ENCODE assay signal across 20 cellular contexts in the genomic region with DNA sequence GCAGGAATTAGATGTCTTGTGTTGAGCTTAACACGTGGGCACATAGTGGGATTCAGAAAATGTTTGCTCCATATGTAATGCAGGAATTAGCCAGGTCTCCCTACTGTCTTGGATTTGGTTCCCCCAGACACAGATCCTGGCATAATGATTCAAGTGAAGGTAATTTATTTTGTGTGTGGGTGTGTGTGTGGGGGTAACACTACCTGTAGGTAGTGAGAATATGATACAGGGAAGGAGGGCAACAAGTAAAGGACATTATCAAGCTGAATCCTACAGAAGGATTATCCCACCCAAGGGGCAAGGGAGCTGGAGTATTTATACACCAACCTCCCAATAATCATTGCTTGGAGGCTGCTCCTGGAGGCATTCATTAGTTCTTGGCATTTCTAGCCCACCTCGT.
DNase-seq lines count a peak whose midpoint lies in the region; TF ChIP-seq lines count a peak whose summit lies in the region.
"Had no signal": no experiment of that assay in that cellular context is flagged by ENCODE, and none has a peak within 500 bp of the region (broad histone marks: within the 10 kb centered on the region; RNA-seq: fewer than 3 reads in every experiment).

No MANE protein-coding gene starts in this region.

- H3K4me1 Mint-ChIP-seq in brain: peaks cover 28% of the 10 kb centered on the region
- no peaks in the 10 kb centered on the region for H3K4me1 Mint-ChIP-seq in activated CD4-positive, alpha-beta memory T cell treated with anti-CD3 and anti-CD28 coated beads for 36 hours (ENCODE audit: low read depth)
- H3K4me1 Mint-ChIP-seq: B cell had no signal

- H3K79me2 ChIP-seq in ACC112 (ENCODE audit: control insufficient read depth, insufficient read depth, low read length, unreplicated experiment): peaks cover 3% of the 10 kb centered on the region

- peak overlapping the region in 3 of 5 experiments; percentile 59 to 89 (median 74) for H3K27ac Mint-ChIP-seq in brain
- no peak overlapping the region for H3K27ac Mint-ChIP-seq in activated CD4-positive, alpha-beta memory T cell treated with anti-CD3 and anti-CD28 coated beads for 36 hours
- H3K27ac Mint-ChIP-seq: B cell; CD4-positive, alpha-beta T cell; CD8-positive, alpha-beta T cell had no signal

- H3K9me3 ChIP-seq in HEK293 (ENCODE audit: control insufficient read depth, insufficient read depth, low read depth, low read length): no peaks in the 10 kb centered on the region

- no peaks in the 10 kb centered on the region for H3K27me3 Mint-ChIP-seq in brain
- no peaks in the 10 kb centered on the region for H3K27me3 Mint-ChIP-seq in activated CD4-positive, alpha-beta memory T cell treated with anti-CD3 and anti-CD28 coated beads for 36 hours
- H3K27me3 Mint-ChIP-seq: B cell; CD4-positive, alpha-beta T cell had no signal

- intact Hi-C loops in activated CD4-positive, alpha-beta memory T cell treated with anti-CD3 and anti-CD28 coated beads for 36 hours (cut with micrococcal nuclease): no loop called here

- POLR2A ChIA-PET in HEK293 (lab: Yijun Ruan, JAX): no interaction called here
- POLR2A ChIA-PET in activated CD4-positive, alpha-beta memory T cell treated with anti-CD3 and anti-CD28 coated beads for 36 hours (lab: Charles Lee): no interaction called here

- H3K36me3 ChIP-seq in ACC112 (ENCODE audit: insufficient read depth, low read length) (no peaks in the 10 kb centered on the region), HEK293 (ENCODE audit: control insufficient read depth in 2 of 2, insufficient read depth in 1 of 2, low read length in 2 of 2) (no peaks in the 10 kb centered on the region)
- H3K36me3 ChIP-seq: BLaER1 treated with 17β-estradiol and CSF1 and Interleukin-3, amounts not matched to agents 10 nM and 100 nM had no signal

- in situ Hi-C loops in ACHN (cut with HindIII; ENCODE audit: low pct_ligation_motif_present, low pct_unique_long_range_greater_than_20kb, low sequenced_read_pairs): no loop called here

- H3K27ac ChIP-seq in ACC112 (ENCODE audit: low read depth, low read length) (0 out of 2 replicates have a peak overlapping the region, but pooled peaks have one; percentile 86), HEK293 (ENCODE audit: extremely low read depth, low read depth, low read length) (no peak overlapping the region)
- H3K27ac ChIP-seq: BLaER1 treated with 17β-estradiol and CSF1 and Interleukin-3, amounts not matched to agents 10 nM and 100 nM; C4-2B had no signal

- no peak overlapping the region for H3K4me3 ChIP-seq in ACC112 (ENCODE audit: low read depth, low read length)
- H3K4me3 ChIP-seq in HEK293 (ENCODE audit: low read depth, low read length): no peak overlapping the region
- H3K4me3 ChIP-seq: BLaER1 treated with 17β-estradiol and CSF1 and Interleukin-3, amounts not matched to agents 10 nM and 100 nM; GM12878 had no signal

- no peaks in the 10 kb centered on the region for H3K27me3 ChIP-seq in ACC112 (ENCODE audit: insufficient read depth, low read length)

- H3K36me3 Mint-ChIP-seq in brain: peaks cover 4% of the 10 kb centered on the region
- no peaks in the 10 kb centered on the region for H3K36me3 Mint-ChIP-seq in activated CD4-positive, alpha-beta memory T cell treated with anti-CD3 and anti-CD28 coated beads for 36 hours
- H3K36me3 Mint-ChIP-seq: CD8-positive, alpha-beta T cell had no signal

- H3K9me3 Mint-ChIP-seq in brain: peaks cover 0 to 5% (median 0%) of the 10 kb centered on the region in 5 experiments
- H3K9me3 Mint-ChIP-seq in activated CD4-positive, alpha-beta memory T cell treated with anti-CD3 and anti-CD28 coated beads for 36 hours: no peaks in the 10 kb centered on the region
- H3K9me3 Mint-ChIP-seq: CD4-positive, alpha-beta T cell; CD8-positive, alpha-beta T cell had no signal

- H3K4me3 Mint-ChIP-seq in brain: no peak overlapping the region
- H3K4me3 Mint-ChIP-seq in activated CD4-positive, alpha-beta memory T cell treated with anti-CD3 and anti-CD28 coated beads for 36 hours: no peak overlapping the region
- H3K4me3 Mint-ChIP-seq: B cell; CD4-positive, alpha-beta T cell; CD8-positive, alpha-beta T cell had no signal

- CTCF ChIA-PET in HEK293 (lab: Yijun Ruan, JAX): no interaction called here
- CTCF ChIA-PET in activated CD4-positive, alpha-beta memory T cell treated with anti-CD3 and anti-CD28 coated beads for 36 hours (lab: Charles Lee): no interaction called here

- TF ChIP-seq CTCF in HEK293 (tag by site-specific recombination; IDR thresholded peaks at IDR 0.05) (no peak), brain (conservative IDR thresholded peaks at IDR 0.05) (no peak)

- DNase-seq in NCI-H524 (lab: John Stamatoyannopoulos, UW) (no peak), ACHN (no peak)
- no peak for DNase-seq in activated CD4-positive, alpha-beta memory T cell treated with anti-CD3 and anti-CD28 coated beads for 36 hours
- DNase-seq: 8988T; AML-193; CD4-positive, alpha-beta T cell; CD8-positive, alpha-beta T cell; DMS 273 treated with DMSO at 0.1 percent for 48 hours; DMS153; DMS79; DND-41; EL; GDM1 had no signal

- no peak overlapping the region for H2AFZ ChIP-seq in ACC112 (ENCODE audit: low read length, unreplicated experiment)

- H3K4me1 ChIP-seq in ACC112 (ENCODE audit: control insufficient read depth, insufficient read depth, low read length, unreplicated experiment): peaks cover 23% of the 10 kb centered on the region
- no peaks in the 10 kb centered on the region; the same call in 1 of the 2 replicates for H3K4me1 ChIP-seq in HEK293 (ENCODE audit: control insufficient read depth, insufficient read depth, low read length)
- H3K4me1 ChIP-seq: BLaER1 treated with 17β-estradiol and CSF1 and Interleukin-3, amounts not matched to agents 10 nM and 100 nM had no signal

TF ChIP-seq in HEK293, 187 proteins besides CTCF, POLR2A, EP300 and RAD21 (continues in another document):
- TF ChIP-seq ZNF169 (tag by site-specific recombination; IDR thresholded peaks at IDR 0.05) (no peak), MEIS1 (CRISPR knock-in tag; IDR thresholded peaks at IDR 0.05; ENCODE audit: borderline replicate concordance) (no peak), ZNF214 (tag by site-specific recombination; IDR thresholded peaks at IDR 0.05; ENCODE audit: borderline replicate concordance) (no peak), ZNF785 (tag by site-specific recombination; IDR thresholded peaks at IDR 0.05) (no peak), ZSCAN23 (tag by site-specific recombination; IDR thresholded peaks at IDR 0.05) (no peak), ZFHX2 (tag by site-specific recombination; conservative IDR thresholded peaks at IDR 0.05) (peak; percentile 63), EGR2 (tag by site-specific recombination; IDR thresholded peaks at IDR 0.05; ENCODE audit: low read depth) (peak; percentile 92)
- TF ChIP-seq, protein P1, sequence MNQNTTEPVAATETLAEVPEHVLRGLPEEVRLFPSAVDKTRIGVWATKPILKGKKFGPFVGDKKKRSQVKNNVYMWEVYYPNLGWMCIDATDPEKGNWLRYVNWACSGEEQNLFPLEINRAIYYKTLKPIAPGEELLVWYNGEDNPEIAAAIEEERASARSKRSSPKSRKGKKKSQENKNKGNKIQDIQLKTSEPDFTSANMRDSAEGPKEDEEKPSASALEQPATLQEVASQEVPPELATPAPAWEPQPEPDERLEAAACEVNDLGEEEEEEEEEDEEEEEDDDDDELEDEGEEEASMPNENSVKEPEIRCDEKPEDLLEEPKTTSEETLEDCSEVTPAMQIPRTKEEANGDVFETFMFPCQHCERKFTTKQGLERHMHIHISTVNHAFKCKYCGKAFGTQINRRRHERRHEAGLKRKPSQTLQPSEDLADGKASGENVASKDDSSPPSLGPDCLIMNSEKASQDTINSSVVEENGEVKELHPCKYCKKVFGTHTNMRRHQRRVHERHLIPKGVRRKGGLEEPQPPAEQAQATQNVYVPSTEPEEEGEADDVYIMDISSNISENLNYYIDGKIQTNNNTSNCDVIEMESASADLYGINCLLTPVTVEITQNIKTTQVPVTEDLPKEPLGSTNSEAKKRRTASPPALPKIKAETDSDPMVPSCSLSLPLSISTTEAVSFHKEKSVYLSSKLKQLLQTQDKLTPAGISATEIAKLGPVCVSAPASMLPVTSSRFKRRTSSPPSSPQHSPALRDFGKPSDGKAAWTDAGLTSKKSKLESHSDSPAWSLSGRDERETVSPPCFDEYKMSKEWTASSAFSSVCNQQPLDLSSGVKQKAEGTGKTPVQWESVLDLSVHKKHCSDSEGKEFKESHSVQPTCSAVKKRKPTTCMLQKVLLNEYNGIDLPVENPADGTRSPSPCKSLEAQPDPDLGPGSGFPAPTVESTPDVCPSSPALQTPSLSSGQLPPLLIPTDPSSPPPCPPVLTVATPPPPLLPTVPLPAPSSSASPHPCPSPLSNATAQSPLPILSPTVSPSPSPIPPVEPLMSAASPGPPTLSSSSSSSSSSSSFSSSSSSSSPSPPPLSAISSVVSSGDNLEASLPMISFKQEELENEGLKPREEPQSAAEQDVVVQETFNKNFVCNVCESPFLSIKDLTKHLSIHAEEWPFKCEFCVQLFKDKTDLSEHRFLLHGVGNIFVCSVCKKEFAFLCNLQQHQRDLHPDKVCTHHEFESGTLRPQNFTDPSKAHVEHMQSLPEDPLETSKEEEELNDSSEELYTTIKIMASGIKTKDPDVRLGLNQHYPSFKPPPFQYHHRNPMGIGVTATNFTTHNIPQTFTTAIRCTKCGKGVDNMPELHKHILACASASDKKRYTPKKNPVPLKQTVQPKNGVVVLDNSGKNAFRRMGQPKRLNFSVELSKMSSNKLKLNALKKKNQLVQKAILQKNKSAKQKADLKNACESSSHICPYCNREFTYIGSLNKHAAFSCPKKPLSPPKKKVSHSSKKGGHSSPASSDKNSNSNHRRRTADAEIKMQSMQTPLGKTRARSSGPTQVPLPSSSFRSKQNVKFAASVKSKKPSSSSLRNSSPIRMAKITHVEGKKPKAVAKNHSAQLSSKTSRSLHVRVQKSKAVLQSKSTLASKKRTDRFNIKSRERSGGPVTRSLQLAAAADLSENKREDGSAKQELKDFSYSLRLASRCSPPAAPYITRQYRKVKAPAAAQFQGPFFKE (tag by site-specific recombination; IDR thresholded peaks at IDR 0.05; ENCODE audit: borderline replicate concordance): no peak
- TF ChIP-seq, protein P2, sequence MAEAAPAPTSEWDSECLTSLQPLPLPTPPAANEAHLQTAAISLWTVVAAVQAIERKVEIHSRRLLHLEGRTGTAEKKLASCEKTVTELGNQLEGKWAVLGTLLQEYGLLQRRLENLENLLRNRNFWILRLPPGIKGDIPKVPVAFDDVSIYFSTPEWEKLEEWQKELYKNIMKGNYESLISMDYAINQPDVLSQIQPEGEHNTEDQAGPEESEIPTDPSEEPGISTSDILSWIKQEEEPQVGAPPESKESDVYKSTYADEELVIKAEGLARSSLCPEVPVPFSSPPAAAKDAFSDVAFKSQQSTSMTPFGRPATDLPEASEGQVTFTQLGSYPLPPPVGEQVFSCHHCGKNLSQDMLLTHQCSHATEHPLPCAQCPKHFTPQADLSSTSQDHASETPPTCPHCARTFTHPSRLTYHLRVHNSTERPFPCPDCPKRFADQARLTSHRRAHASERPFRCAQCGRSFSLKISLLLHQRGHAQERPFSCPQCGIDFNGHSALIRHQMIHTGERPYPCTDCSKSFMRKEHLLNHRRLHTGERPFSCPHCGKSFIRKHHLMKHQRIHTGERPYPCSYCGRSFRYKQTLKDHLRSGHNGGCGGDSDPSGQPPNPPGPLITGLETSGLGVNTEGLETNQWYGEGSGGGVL (tag by site-specific recombination; IDR thresholded peaks at IDR 0.05): no peak
